Comparison of ENCODE assay signal across 1 cellular context in genomic region chr6:29624520-29624961, GRCh38.
TF ChIP-seq lines count a peak whose summit lies in the region.

No MANE protein-coding gene starts in this region.

TF ChIP-seq in H1, 55 proteins besides CTCF, POLR2A, EP300 and RAD21 (continued from another document):
- TF ChIP-seq CHD7 (IDR thresholded peaks at IDR 0.05; ENCODE audit: insufficient replicate concordance, low read length), result no peak
- no peak for TF ChIP-seq HDAC6 (IDR thresholded peaks at IDR 0.05; ENCODE audit: low read depth, low read length)
- no peak for TF ChIP-seq SUZ12 (IDR thresholded peaks at IDR 0.05; ENCODE audit: low read length)
- no peak for TF ChIP-seq SAP30 (IDR thresholded peaks at IDR 0.05; ENCODE audit: insufficient read depth, insufficient replicate concordance, low read length)
- no peak for TF ChIP-seq SIRT6 (IDR thresholded peaks at IDR 0.05; ENCODE audit: low read length)
- TF ChIP-seq SIN3A (conservative IDR thresholded peaks at IDR 0.05 in 1 of 2, IDR thresholded peaks at IDR 0.05 in 1 of 2; ENCODE audit: low read depth in 1 of 2, low read length in 2 of 2), result peak; percentile 56 to 86; a peak in 3 of 4 replicates
- TF ChIP-seq CBX8 (IDR thresholded peaks at IDR 0.05; ENCODE audit: borderline replicate concordance, low read depth, low read length), result no peak
- 0 out of 2 replicates have a peak, but pooled peaks have one; percentile 25 for TF ChIP-seq ATF2 (IDR thresholded peaks at IDR 0.05; ENCODE audit: low read length)
- peak; percentile 94 for TF ChIP-seq CTBP2 (IDR thresholded peaks at IDR 0.05; ENCODE audit: borderline replicate concordance, insufficient read depth, insufficient read length, low read length)
- no peak for TF ChIP-seq SIX5 (IDR thresholded peaks at IDR 0.05; ENCODE audit: low read depth, low read length)
- no peak for TF ChIP-seq KDM1A (IDR thresholded peaks at IDR 0.05; ENCODE audit: borderline replicate concordance, low read length)
- no peak for TF ChIP-seq SRF (IDR thresholded peaks at IDR 0.05; ENCODE audit: low read depth, low read length)
- no peak for TF ChIP-seq TAF7 (optimal IDR thresholded peaks at IDR 0.05; ENCODE audit: borderline replicate concordance, low read depth, low read length)
- no peak for TF ChIP-seq BACH1 (IDR thresholded peaks at IDR 0.05; ENCODE audit: low read length)
- TF ChIP-seq MAFK (IDR thresholded peaks at IDR 0.05; ENCODE audit: low read depth, low read length), result no peak
- no peak for TF ChIP-seq JUND (IDR thresholded peaks at IDR 0.05; ENCODE audit: low read length)
- no peak for TF ChIP-seq TEAD4 (IDR thresholded peaks at IDR 0.05; ENCODE audit: low read depth, low read length)
- no peak for TF ChIP-seq BCL11A (IDR thresholded peaks at IDR 0.05; ENCODE audit: low read depth in 2 of 2, low read length in 2 of 2)
- TF ChIP-seq HDAC2 (IDR thresholded peaks at IDR 0.05; ENCODE audit: borderline replicate concordance in 1 of 2, low read depth in 2 of 2, low read length in 2 of 2), result peak; percentile 53 to 69; a peak in 1 of 4 replicates
- TF ChIP-seq CREB1 (IDR thresholded peaks at IDR 0.05), result no peak
